In genomic region chr17:35110791-35111190, GRCh38 we compare ENCODE assay signal across 11 cellular contexts. TPM values are rescaled to one million over a fixed set of nuclear protein-coding genes. Genes with fewer than 3 reads are reported as not detected.
"Had no signal": no experiment of that assay in that cellular context is flagged by ENCODE, and none has a peak within 500 bp of the region (broad histone marks: within the 10 kb centered on the region; RNA-seq: fewer than 3 reads in every experiment).

No MANE protein-coding gene starts in this region.

RNA-seq across cellular contexts. Expression of gene FNDC8, which starts 10.6 kb away (rescaled TPM):
- total RNA-seq: OCI-LY7, PC-3, PC-9, Peyer's patch, Right ventricle myocardium inferior, Right ventricle myocardium superior, RPMI7951, SJCRH30, SJSA1, SK-MEL-5 had no signal
- polyA plus RNA-seq: SK-N-SH had no signal

RNA-seq across cellular contexts. Expression of gene UNC45B, which starts 36.8 kb away (rescaled TPM):
- total RNA-seq: OCI-LY7, PC-3, PC-9, Peyer's patch, RPMI7951, SJSA1, SK-MEL-5 had no signal
- polyA plus RNA-seq: SK-N-SH had no signal
